Comparison of ENCODE assay signal across 8 cellular contexts in genomic region chr20:11676618-11677289, GRCh38.
DNase-seq lines count a peak whose midpoint lies in the region; ATAC-seq and TF ChIP-seq lines count a peak whose summit lies in the region.

No MANE protein-coding gene starts in this region.

- TF ChIP-seq POLR2A in NB4 (IDR thresholded peaks at IDR 0.05; ENCODE audit: extremely low read depth, insufficient read length) = no peak

- H3K79me2 ChIP-seq in hepatocyte = no peaks in the 10 kb centered on the region

- H3K4me3 ChIP-seq in AG04450 (ENCODE audit: low read depth, low read length) = no peak overlapping the region
- no peak overlapping the region for H3K4me3 ChIP-seq in NB4 (ENCODE audit: low read depth, low read length)
- H3K4me3 ChIP-seq in hepatocyte = no peak overlapping the region

- DNase-seq in AG04450 (ENCODE audit: low read depth, low spot score) (peak; percentile 15), GM03348 (ENCODE audit: low spot score) (peak; percentile 81), NB4 (ENCODE audit: low read depth) (peak; percentile 62), amniotic epithelial cell (ENCODE audit: low read depth) (peak; percentile 66), hepatocyte (ENCODE audit: low spot score) (peak; percentile 73)
- DNase-seq in stimulated activated CD4-positive, alpha-beta T cell treated with anti-CD3 and anti-CD28 coated beads, Interleukin-4, amount 100 ng/mL, for 1 hour = peak; percentile 4

- no peak overlapping the region for H3K4me2 ChIP-seq in hepatocyte

- TF ChIP-seq CTCF in AG04450 (IDR thresholded peaks at IDR 0.05; ENCODE audit: low read depth, low read length) = peak; percentile 91
- TF ChIP-seq CTCF in NB4 (IDR thresholded peaks at IDR 0.05; ENCODE audit: low read depth, low read length) = peak; percentile 85
- TF ChIP-seq CTCF in hepatocyte (IDR thresholded peaks at IDR 0.05; ENCODE audit: poor library complexity) = peak; percentile 70

- H4K20me1 ChIP-seq in hepatocyte (ENCODE audit: insufficient read depth, poor library complexity, severe bottlenecking) = no peaks in the 10 kb centered on the region

- H2AFZ ChIP-seq in hepatocyte = no peak overlapping the region

- H3K9me3 ChIP-seq in AG04450 (ENCODE audit: control insufficient read depth, insufficient read depth, low read length) (no peaks in the 10 kb centered on the region), hepatocyte (ENCODE audit: low read depth) (no peaks in the 10 kb centered on the region)

- no peaks in the 10 kb centered on the region for H3K4me1 ChIP-seq in hepatocyte (ENCODE audit: insufficient read depth)

- no peak overlapping the region for H3K27ac ChIP-seq in AG04450 (ENCODE audit: low read depth, low read length)
- no peak overlapping the region for H3K27ac ChIP-seq in hepatocyte

- H3K9me2 ChIP-seq in hepatocyte (replicated peaks; ENCODE audit: insufficient read depth) = no peaks in the 10 kb centered on the region

- ATAC-seq in GM19467 (IDR thresholded peaks at IDR 0.05; ENCODE audit: unreplicated experiment) = no peak
- no peak for ATAC-seq in GM19324 (IDR thresholded peaks at IDR 0.05; ENCODE audit: low FRiP score, unreplicated experiment)

- 28% methylated on average over 3 of the region's 3 CpGs for WGBS in hepatocyte (ENCODE audit: low lambda C conversion rate, missing lambda C conversion rate)

- CTCF ChIA-PET in AG04450 (lab: Charles Lee) = interaction anchor here (0.5 to 2.1 kb wide), 23 partner anchors 8 to 1018 kb away, joined by 3 to 12 read pairs (median 4); no protein-coding TSS in a partner anchor

- POLR2A ChIA-PET in AG04450 (lab: Yijun Ruan, JAX) = interaction anchor here (0.6 kb wide), 3 partner anchors 241 to 519 kb away, joined by 3 read pairs; no protein-coding TSS in a partner anchor

- peaks cover 3% of the 10 kb centered on the region for H3K27me3 ChIP-seq in AG04450 (ENCODE audit: control insufficient read depth, insufficient read depth, low read length)
- H3K27me3 ChIP-seq in hepatocyte = no peaks in the 10 kb centered on the region

- no peaks in the 10 kb centered on the region for H3K36me3 ChIP-seq in hepatocyte (replicated peaks; ENCODE audit: insufficient read depth, low read depth)

Comparison
In these comparisons a context has a peak if more than half of its experiments do, and no peak if none do; other contexts are left out.
1. DNase-seq: peak in every context shown above with its lines; median percentile 81 in GM03348; 73 in hepatocyte; 66 in amniotic epithelial cell; 62 in NB4; 15 in AG04450; 4 in stimulated activated CD4-positive, alpha-beta T cell treated with anti-CD3 and anti-CD28 coated beads, Interleukin-4, amount 100 ng/mL, for 1 hour.